ENCODE assay signal across 24 cellular contexts in the genomic region with DNA sequence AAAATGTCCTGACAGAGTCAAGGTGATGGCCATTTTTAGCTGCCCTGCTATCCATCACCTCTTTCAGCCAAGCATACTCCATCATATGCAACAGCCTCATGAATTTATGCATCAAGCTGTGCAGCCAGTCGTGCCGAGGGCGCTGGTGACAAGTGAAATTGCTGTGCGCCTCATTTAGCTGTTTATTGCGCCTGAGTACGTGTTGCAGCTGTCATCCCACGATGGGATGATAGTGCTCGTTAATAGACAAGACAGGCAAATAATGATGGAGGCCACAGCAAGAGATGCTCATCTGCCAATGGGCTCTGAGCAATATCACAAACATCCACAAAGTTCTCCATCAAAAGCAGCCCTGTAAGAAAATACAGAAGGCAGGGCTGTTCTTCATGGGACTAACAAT.
"Had no signal": no experiment of that assay in that cellular context is flagged by ENCODE, and none has a peak within 500 bp of the region (broad histone marks: within the 10 kb centered on the region; RNA-seq: fewer than 3 reads in every experiment).

No MANE protein-coding gene starts in this region.

- H3K27me3 ChIP-seq: breast epithelium, MG63, Peyer's patch had no signal

- H3K9me3 ChIP-seq: breast epithelium, MG63, Peyer's patch, SJSA1 had no signal

- ATAC-seq: activated CD8-positive, alpha-beta memory T cell treated with anti-CD3 and anti-CD28 coated beads, Interleukin-2, amount 10 ng/mL, durations not matched to agents 7 days and 5 days; SK-N-SH treated with all-trans-retinoic acid at 6 μM for 48 hours had no signal

- H3K36me3 ChIP-seq: breast epithelium, MG63, Peyer's patch, SJSA1 had no signal

- H3K27ac ChIP-seq: breast epithelium, Peyer's patch, RWPE1, SJSA1 had no signal

- DNase-seq: activated B cell treated with CpG ODN at 0.5 μM for 24 hours; activated CD4-positive, alpha-beta T cell treated with anti-CD3 and anti-CD28 coated beads for 1 hour; activated CD4-positive, alpha-beta T cell treated with anti-CD3 and anti-CD28 coated beads, Interleukin-2, amount 10 ng/mL, durations not matched to agents 24 days and 14 days; activated CD4-positive, alpha-beta T cell treated with anti-CD3 and anti-CD28 coated beads, Interleukin-2, amount 50 U/mL, for 48 hours; activated CD8-positive, alpha-beta memory T cell treated with anti-CD3 and anti-CD28 coated beads, Interleukin-2, amount 10 ng/mL, durations not matched to agents 7 days and 5 days; activated effector memory CD4-positive, alpha-beta T cell treated with Interleukin-2 at 50 U/mL for 16 hours; activated naive CD4-positive, alpha-beta T cell; activated T-cell treated with anti-CD3 and anti-CD28 coated beads, Interleukin-2, amount 50 U/mL, for 24 hours; aorta; caudate nucleus; MG63; MV-4-11; NCI-H1092 treated with DMSO at 0.1 percent for 48 hours; NCI-H1436 treated with DMSO at 0.1 percent for 48 hours; NCI-H1930; NCI-H2107; NCI-H2171 treated with DMSO at 0.1 percent for 48 hours; NCI-H526; Peyer's patch; SHP77 had no signal

- H3K4me3 ChIP-seq: breast epithelium, MG63, Peyer's patch, SJSA1 had no signal
